In genomic region chr5:126373621-126374416, GRCh38 we compare ENCODE assay signal across 1 cellular context.
TF ChIP-seq lines count a peak whose summit lies in the region.

No MANE protein-coding gene starts in this region.

TF ChIP-seq in HepG2, 621 proteins besides CTCF, POLR2A, EP300 and RAD21:
- TF ChIP-seq ZSCAN25 (CRISPR knock-in tag; IDR thresholded peaks at IDR 0.05) (no peak), E2F1 (CRISPR knock-in tag; IDR thresholded peaks at IDR 0.05) (0 out of 2 replicates have a peak, but pooled peaks have one; percentile 36), MAFK (conservative IDR thresholded peaks at IDR 0.05 in 1 of 2, IDR thresholded peaks at IDR 0.05 in 1 of 2; ENCODE audit: low read length in 2 of 2) (peak; percentile 89 to 90), MAFF (IDR thresholded peaks at IDR 0.05; ENCODE audit: low read depth, low read length) (peak; percentile 92), KLF16 (CRISPR knock-in tag; IDR thresholded peaks at IDR 0.05) (no peak), SAP130 (CRISPR knock-in tag; IDR thresholded peaks at IDR 0.05; ENCODE audit: low read depth) (0 out of 2 replicates have a peak, but pooled peaks have one; percentile 16)
